6 cellular contexts compared by ENCODE assay signal in genomic region chr4:129087516-129087915, GRCh38.
"Had no signal": no experiment of that assay in that cellular context is flagged by ENCODE, and none has a peak within 500 bp of the region (broad histone marks: within the 10 kb centered on the region; RNA-seq: fewer than 3 reads in every experiment).

No MANE protein-coding gene starts in this region.

- H3K4me3 ChIP-seq: GM23338 had no signal

- FAIRE-seq: H1, H54, HTR-8/SVneo had no signal

- DNase-seq: H9, HCEC 1CT had no signal

- H2AFZ ChIP-seq: GM23338 had no signal

- ATAC-seq: GM23338 had no signal

- H3K4me2 ChIP-seq: GM23338 had no signal
